ENCODE assay signal across 8 cellular contexts in the genomic region with DNA sequence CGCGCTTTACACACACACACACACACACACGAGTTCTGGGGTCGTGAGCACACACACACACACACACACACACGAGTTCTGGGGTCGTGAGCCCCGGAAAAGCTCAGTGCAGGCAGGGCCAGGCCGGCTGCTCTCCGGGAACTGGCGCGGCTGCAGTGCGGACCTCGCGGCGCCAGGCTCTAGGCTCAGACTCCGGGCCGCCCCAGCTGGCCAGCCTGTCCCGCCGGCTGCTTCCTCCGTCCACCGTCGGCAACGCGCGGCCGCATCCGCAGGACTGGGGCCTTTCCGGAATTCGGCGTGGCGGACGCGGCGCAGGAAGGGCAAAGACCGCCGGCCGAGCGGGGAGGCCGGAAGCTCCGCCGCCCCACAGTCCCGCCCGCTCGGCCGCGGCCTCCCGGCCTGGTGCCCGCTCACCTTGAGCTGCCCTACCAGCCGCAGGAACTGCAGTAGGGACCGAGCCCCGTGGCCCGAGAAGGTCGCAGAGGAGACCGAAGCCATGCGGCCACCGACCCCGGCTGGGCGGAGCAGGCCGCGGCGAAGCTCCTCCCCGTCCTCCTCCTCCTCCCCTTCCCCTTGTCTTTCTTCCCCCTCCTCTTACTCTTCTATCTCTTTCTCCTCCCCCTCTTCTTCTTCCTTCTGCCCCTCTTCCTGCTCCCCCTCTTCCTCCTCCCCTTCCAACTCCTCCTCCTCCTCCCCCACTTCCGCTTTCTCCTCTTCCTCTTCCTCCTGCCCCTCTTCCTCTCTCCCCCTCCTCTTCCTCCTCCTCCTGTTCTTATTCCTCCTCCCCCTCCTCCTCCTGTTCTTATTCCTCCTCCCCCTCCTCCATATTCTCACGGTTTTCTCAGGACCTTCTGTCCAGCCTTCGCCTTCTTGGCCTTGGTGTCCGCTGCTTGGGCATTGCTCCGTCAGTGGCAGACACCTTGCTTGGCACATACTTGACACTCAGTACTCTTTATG. TPM values are rescaled to one million over a fixed set of nuclear protein-coding genes. Genes with fewer than 3 reads are reported as not detected.
A peak's percentile ranks its signal among the peaks of the same experiment; 100 is the strongest.
DNase-seq lines count a peak whose midpoint lies in the region; ATAC-seq, FAIRE-seq and TF ChIP-seq lines count a peak whose summit lies in the region.

A gene with protein sequence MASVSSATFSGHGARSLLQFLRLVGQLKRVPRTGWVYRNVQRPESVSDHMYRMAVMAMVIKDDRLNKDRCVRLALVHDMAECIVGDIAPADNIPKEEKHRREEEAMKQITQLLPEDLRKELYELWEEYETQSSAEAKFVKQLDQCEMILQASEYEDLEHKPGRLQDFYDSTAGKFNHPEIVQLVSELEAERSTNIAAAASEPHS (minus strand): TSS at position 533 of the 957 bp plus-strand sequence. CDS start 35 bp downstream, at position 498.

- peaks cover 16% of the 10 kb centered on the region for H3K4me1 Mint-ChIP-seq in WTC11

- peak; percentile 90 for ATAC-seq in HG02678 (IDR thresholded peaks at IDR 0.05; ENCODE audit: unreplicated experiment)
- ATAC-seq in WTC11, result peak; percentile 92

- peaks cover 34% of the 10 kb centered on the region for H3K36me3 Mint-ChIP-seq in WTC11

- FAIRE-seq in kidney (lab: Jason Lieb, UNC), result no peak

- POLR2A ChIA-PET in WTC11 (lab: Charles Lee), result interaction anchor here (0.7 to 1.3 kb wide), 2 partner anchors 489 to 684 kb away, joined by 3 to 5 read pairs; a partner anchor contains a TSS

- H3K27ac Mint-ChIP-seq in WTC11, result peak within 1 kb of the TSS; percentile 82; the same call in 1 of the 2 replicates

- peaks cover 6% of the 10 kb centered on the region for H3K27me3 Mint-ChIP-seq in WTC11 (ENCODE audit: low read depth)

- H3K4me1 ChIP-seq in kidney (ENCODE audit: control insufficient read depth in 1 of 2, insufficient read depth in 1 of 2, low read depth in 1 of 2, low read length in 2 of 2), result peaks cover 0 to 2% of the 10 kb centered on the region in 2 donors

- peak within 1 kb of the TSS; percentile 78 to 85 for H3K27ac ChIP-seq in kidney (ENCODE audit: low read depth in 2 of 2, low read length in 2 of 2)

- peaks cover 18% of the 10 kb centered on the region for H3K9me3 Mint-ChIP-seq in WTC11

- CTCF ChIA-PET in WTC11 (lab: Charles Lee), result interaction anchor here (1.0 to 1.4 kb wide), 7 partner anchors 11 to 655 kb away, joined by 3 to 5 read pairs (median 4); a partner anchor contains a TSS

- peaks cover 7 to 23% of the 10 kb centered on the region in 2 donors for H3K36me3 ChIP-seq in kidney (ENCODE audit: control insufficient read depth in 1 of 2, insufficient read depth in 2 of 2, low read length in 2 of 2)

- no peaks in the 10 kb centered on the region for H3K9me3 ChIP-seq in kidney (ENCODE audit: control insufficient read depth in 1 of 2, low read length in 2 of 2)

- H3K4me3 Mint-ChIP-seq in WTC11, result peak within 1 kb of the TSS; percentile 86

- peak within 1 kb of the TSS; percentile 64 to 84 for H3K4me3 ChIP-seq in kidney (ENCODE audit: low read length in 2 of 2)

- intact Hi-C loops in kidney (cut with DNase I), result no loop called here

- DNase-seq in NCI-H2196 (lab: John Stamatoyannopoulos, UW; ENCODE audit: unreplicated experiment) (peak; percentile 43), NCI-H2196 treated with DMSO at 0.1 percent for 48 hours (lab: John Stamatoyannopoulos, UW; ENCODE audit: unreplicated experiment) (no peak), NCI-H146 treated with DMSO at 0.1 percent for 48 hours (lab: John Stamatoyannopoulos, UW; ENCODE audit: unreplicated experiment) (peak; percentile 89), WTC11 (ENCODE audit: low spot score) (peak; percentile 75), cerebellum (ENCODE audit: low spot score) (peak; percentile 68), kidney (peak; percentile 92)
- peak; percentile 72 for DNase-seq in stimulated activated CD4-positive, alpha-beta T cell treated with anti-CD3 and anti-CD28 coated beads, Interleukin-15, amount 100 ng/mL, for 24 hours

- peak within 1 kb of the TSS; percentile 30 to 34 for H3K9ac ChIP-seq in kidney (ENCODE audit: low read length in 2 of 2)

- TF ChIP-seq CTCF in WTC11 (IDR thresholded peaks at IDR 0.05) (no peak), kidney (IDR thresholded peaks at IDR 0.05; ENCODE audit: borderline replicate concordance, extremely low read depth, insufficient read depth) (no peak)

TF ChIP-seq in WTC11, 78 proteins besides CTCF, POLR2A, EP300 and RAD21 (continues in another document):
- TF ChIP-seq IRF2 (CRISPR knock-in tag; IDR thresholded peaks at IDR 0.05; ENCODE audit: borderline replicate concordance, low read depth) (no peak), ZNF121 (CRISPR knock-in tag; IDR thresholded peaks at IDR 0.05) (peak; percentile 61; the same call in 1 of the 2 replicates), GABPB1 (CRISPR knock-in tag; IDR thresholded peaks at IDR 0.05) (peak; percentile 81), ELF4 (CRISPR knock-in tag; IDR thresholded peaks at IDR 0.05; ENCODE audit: low read depth) (peak; percentile 65; the same call in 1 of the 2 replicates), PRRX2 (CRISPR knock-in tag; IDR thresholded peaks at IDR 0.05) (no peak), KAT7 (CRISPR knock-in tag; IDR thresholded peaks at IDR 0.05; ENCODE audit: borderline replicate concordance) (peak; percentile 96)
- TF ChIP-seq, protein P1, sequence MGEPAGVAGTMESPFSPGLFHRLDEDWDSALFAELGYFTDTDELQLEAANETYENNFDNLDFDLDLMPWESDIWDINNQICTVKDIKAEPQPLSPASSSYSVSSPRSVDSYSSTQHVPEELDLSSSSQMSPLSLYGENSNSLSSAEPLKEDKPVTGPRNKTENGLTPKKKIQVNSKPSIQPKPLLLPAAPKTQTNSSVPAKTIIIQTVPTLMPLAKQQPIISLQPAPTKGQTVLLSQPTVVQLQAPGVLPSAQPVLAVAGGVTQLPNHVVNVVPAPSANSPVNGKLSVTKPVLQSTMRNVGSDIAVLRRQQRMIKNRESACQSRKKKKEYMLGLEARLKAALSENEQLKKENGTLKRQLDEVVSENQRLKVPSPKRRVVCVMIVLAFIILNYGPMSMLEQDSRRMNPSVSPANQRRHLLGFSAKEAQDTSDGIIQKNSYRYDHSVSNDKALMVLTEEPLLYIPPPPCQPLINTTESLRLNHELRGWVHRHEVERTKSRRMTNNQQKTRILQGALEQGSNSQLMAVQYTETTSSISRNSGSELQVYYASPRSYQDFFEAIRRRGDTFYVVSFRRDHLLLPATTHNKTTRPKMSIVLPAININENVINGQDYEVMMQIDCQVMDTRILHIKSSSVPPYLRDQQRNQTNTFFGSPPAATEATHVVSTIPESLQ (CRISPR knock-in tag; IDR thresholded peaks at IDR 0.05), result no peak
- TF ChIP-seq, protein P2, sequence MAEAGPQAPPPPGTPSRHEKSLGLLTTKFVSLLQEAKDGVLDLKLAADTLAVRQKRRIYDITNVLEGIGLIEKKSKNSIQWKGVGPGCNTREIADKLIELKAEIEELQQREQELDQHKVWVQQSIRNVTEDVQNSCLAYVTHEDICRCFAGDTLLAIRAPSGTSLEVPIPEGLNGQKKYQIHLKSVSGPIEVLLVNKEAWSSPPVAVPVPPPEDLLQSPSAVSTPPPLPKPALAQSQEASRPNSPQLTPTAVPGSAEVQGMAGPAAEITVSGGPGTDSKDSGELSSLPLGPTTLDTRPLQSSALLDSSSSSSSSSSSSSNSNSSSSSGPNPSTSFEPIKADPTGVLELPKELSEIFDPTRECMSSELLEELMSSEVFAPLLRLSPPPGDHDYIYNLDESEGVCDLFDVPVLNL (CRISPR knock-in tag; IDR thresholded peaks at IDR 0.05; ENCODE audit: borderline replicate concordance, low read depth), result no peak
- TF ChIP-seq, protein P3, sequence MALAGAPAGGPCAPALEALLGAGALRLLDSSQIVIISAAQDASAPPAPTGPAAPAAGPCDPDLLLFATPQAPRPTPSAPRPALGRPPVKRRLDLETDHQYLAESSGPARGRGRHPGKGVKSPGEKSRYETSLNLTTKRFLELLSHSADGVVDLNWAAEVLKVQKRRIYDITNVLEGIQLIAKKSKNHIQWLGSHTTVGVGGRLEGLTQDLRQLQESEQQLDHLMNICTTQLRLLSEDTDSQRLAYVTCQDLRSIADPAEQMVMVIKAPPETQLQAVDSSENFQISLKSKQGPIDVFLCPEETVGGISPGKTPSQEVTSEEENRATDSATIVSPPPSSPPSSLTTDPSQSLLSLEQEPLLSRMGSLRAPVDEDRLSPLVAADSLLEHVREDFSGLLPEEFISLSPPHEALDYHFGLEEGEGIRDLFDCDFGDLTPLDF (CRISPR knock-in tag; IDR thresholded peaks at IDR 0.05), result no peak
- TF ChIP-seq, protein P4, sequence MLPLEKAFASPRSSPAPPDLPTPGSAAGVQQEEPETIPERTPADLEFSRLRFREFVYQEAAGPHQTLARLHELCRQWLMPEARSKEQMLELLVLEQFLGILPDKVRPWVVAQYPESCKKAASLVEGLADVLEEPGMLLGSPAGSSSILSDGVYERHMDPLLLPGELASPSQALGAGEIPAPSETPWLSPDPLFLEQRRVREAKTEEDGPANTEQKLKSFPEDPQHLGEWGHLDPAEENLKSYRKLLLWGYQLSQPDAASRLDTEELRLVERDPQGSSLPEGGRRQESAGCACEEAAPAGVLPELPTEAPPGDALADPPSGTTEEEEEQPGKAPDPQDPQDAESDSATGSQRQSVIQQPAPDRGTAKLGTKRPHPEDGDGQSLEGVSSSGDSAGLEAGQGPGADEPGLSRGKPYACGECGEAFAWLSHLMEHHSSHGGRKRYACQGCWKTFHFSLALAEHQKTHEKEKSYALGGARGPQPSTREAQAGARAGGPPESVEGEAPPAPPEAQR (CRISPR knock-in tag; IDR thresholded peaks at IDR 0.05), result no peak
- TF ChIP-seq, protein P5, sequence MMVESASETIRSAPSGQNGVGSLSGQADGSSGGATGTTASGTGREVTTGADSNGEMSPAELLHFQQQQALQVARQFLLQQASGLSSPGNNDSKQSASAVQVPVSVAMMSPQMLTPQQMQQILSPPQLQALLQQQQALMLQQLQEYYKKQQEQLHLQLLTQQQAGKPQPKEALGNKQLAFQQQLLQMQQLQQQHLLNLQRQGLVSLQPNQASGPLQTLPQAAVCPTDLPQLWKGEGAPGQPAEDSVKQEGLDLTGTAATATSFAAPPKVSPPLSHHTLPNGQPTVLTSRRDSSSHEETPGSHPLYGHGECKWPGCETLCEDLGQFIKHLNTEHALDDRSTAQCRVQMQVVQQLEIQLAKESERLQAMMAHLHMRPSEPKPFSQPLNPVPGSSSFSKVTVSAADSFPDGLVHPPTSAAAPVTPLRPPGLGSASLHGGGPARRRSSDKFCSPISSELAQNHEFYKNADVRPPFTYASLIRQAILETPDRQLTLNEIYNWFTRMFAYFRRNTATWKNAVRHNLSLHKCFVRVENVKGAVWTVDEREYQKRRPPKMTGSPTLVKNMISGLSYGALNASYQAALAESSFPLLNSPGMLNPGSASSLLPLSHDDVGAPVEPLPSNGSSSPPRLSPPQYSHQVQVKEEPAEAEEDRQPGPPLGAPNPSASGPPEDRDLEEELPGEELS (CRISPR knock-in tag; IDR thresholded peaks at IDR 0.05), result no peak

RNA-seq across cellular contexts. Expression of the gene that starts here (rescaled TPM):
- 69.8 to 75.7 TPM (median 73.5 TPM) in 3 replicates for total RNA-seq in WTC11 (2021)
- 36.0 TPM for total RNA-seq in cerebellum
- total RNA-seq in kidney, result 69.8 TPM
- 161 TPM for polyA plus RNA-seq in kidney (ENCODE audit: insufficient read depth, low read depth, low replicate concordance)
